In genomic region chr5:80187274-80187673, GRCh38 we compare ENCODE assay signal across 10 cellular contexts.
A peak's percentile ranks its signal among the peaks of the same experiment; 100 is the strongest.
DNase-seq lines count a peak whose midpoint lies in the region; ATAC-seq and TF ChIP-seq lines count a peak whose summit lies in the region.
"Had no signal": no experiment of that assay in that cellular context is flagged by ENCODE, and none has a peak within 500 bp of the region (broad histone marks: within the 10 kb centered on the region; RNA-seq: fewer than 3 reads in every experiment).

No MANE protein-coding gene starts in this region.

- CTCF ChIA-PET in CD8-positive, alpha-beta T cell (lab: Charles Lee) = interaction anchor here (0.6 to 1.7 kb wide), 9 partner anchors 21 to 134 kb away, joined by 3 to 5 read pairs (median 3); no protein-coding TSS in a partner anchor

- H3K4me3 Mint-ChIP-seq in CD8-positive, alpha-beta T cell = peak overlapping the region; percentile 71
- H3K4me3 Mint-ChIP-seq in activated naive CD8-positive, alpha-beta T cell = peak overlapping the region; percentile 71
- H3K4me3 Mint-ChIP-seq in naive thymus-derived CD8-positive, alpha-beta T cell = peak overlapping the region; percentile 43 to 90 (median 74)

- H3K9me3 Mint-ChIP-seq in CD8-positive, alpha-beta T cell = no peaks in the 10 kb centered on the region
- H3K9me3 Mint-ChIP-seq in activated naive CD8-positive, alpha-beta T cell (ENCODE audit: low read depth) = no peaks in the 10 kb centered on the region
- no peaks in the 10 kb centered on the region for H3K9me3 Mint-ChIP-seq in naive thymus-derived CD8-positive, alpha-beta T cell

- POLR2A ChIA-PET in CD8-positive, alpha-beta T cell (lab: Charles Lee) = interaction anchor here (1.1 to 7.3 kb wide), 5 partner anchors 13 to 69 kb away, joined by 3 to 59 read pairs (median 4); partner anchors contain the start of gene SERINC5
- POLR2A ChIA-PET in naive thymus-derived CD8-positive, alpha-beta T cell (lab: Charles Lee) = interaction anchor here (0.8 to 12.9 kb wide), 9 partner anchors 8 to 83 kb away, joined by 3 to 187 read pairs (median 21); partner anchors contain the start of gene SERINC5

- peak overlapping the region; percentile 43 for H3K27ac ChIP-seq in CD8-positive, alpha-beta T cell (ENCODE audit: low read depth, low read length)
- H3K27ac ChIP-seq in HL-60 (replicated peaks) = peak overlapping the region; percentile 85
- peak overlapping the region in 1 of 2 donors; percentile 22 for H3K27ac ChIP-seq in right atrium auricular region
- H3K27ac ChIP-seq: gastrocnemius medialis had no signal

- peaks cover 85% of the 10 kb centered on the region for H3K4me1 Mint-ChIP-seq in CD8-positive, alpha-beta T cell (ENCODE audit: low read depth)
- peaks cover 89% of the 10 kb centered on the region for H3K4me1 Mint-ChIP-seq in activated naive CD8-positive, alpha-beta T cell (ENCODE audit: low read depth)
- H3K4me1 Mint-ChIP-seq in naive thymus-derived CD8-positive, alpha-beta T cell = peaks cover 60 to 99% (median 91%) of the 10 kb centered on the region in 4 donors

- no peaks in the 10 kb centered on the region for H3K27me3 Mint-ChIP-seq in CD8-positive, alpha-beta T cell (ENCODE audit: low read depth)
- no peaks in the 10 kb centered on the region for H3K27me3 Mint-ChIP-seq in activated naive CD8-positive, alpha-beta T cell
- H3K27me3 Mint-ChIP-seq in naive thymus-derived CD8-positive, alpha-beta T cell = no peaks in the 10 kb centered on the region

- H3K36me3 Mint-ChIP-seq in CD8-positive, alpha-beta T cell = peaks cover 21% of the 10 kb centered on the region
- H3K36me3 Mint-ChIP-seq in activated naive CD8-positive, alpha-beta T cell = peaks cover 3% of the 10 kb centered on the region
- H3K36me3 Mint-ChIP-seq in naive thymus-derived CD8-positive, alpha-beta T cell = peaks cover 0 to 18% (median 10%) of the 10 kb centered on the region in 3 donors

- H3K27me3 ChIP-seq in CD8-positive, alpha-beta T cell (ENCODE audit: insufficient read depth, low read length) = no peaks in the 10 kb centered on the region
- H3K27me3 ChIP-seq in HL-60 (ENCODE audit: insufficient read depth, poor library complexity, severe bottlenecking) (no peaks in the 10 kb centered on the region), right atrium auricular region (no peaks in the 10 kb centered on the region)
- H3K27me3 ChIP-seq: gastrocnemius medialis had no signal

- no peak for ATAC-seq in CD8-positive, alpha-beta T cell
- no peak for ATAC-seq in naive thymus-derived CD8-positive, alpha-beta T cell
- ATAC-seq: gastrocnemius medialis had no signal

- DNase-seq in CD8-positive, alpha-beta T cell = no peak
- DNase-seq in HL-60 (ENCODE audit: low read depth in 1 of 2, low spot score in 1 of 2) (no peak), activated gamma-delta T cell (lab: John Stamatoyannopoulos, UW) (no peak), right atrium auricular region (ENCODE audit: low spot score) (no peak), lower leg skin (ENCODE audit: low spot score in 2 of 2) (no peak)
- DNase-seq in naive thymus-derived CD8-positive, alpha-beta T cell = no peak
- no peak for DNase-seq in activated effector memory CD4-positive, alpha-beta T cell treated with anti-CD3 and anti-CD28 coated beads, Interleukin-2, amount 50 U/mL, for 16 hours
- DNase-seq: gastrocnemius medialis, NCI-H524 had no signal

- TF ChIP-seq POLR2A in lower leg skin (IDR thresholded peaks at IDR 0.05) = no peak

- no peak overlapping the region for H3K4me3 ChIP-seq in CD8-positive, alpha-beta T cell (ENCODE audit: low read depth, low read length)
- no peak overlapping the region for H3K4me3 ChIP-seq in HL-60 (replicated peaks; ENCODE audit: insufficient read depth, low read length)
- no peak overlapping the region for H3K4me3 ChIP-seq in right atrium auricular region
- H3K4me3 ChIP-seq in lower leg skin (ENCODE audit: low read depth, poor library complexity, severe bottlenecking) = no peak overlapping the region
- H3K4me3 ChIP-seq: gastrocnemius medialis had no signal

- H3K27ac Mint-ChIP-seq in CD8-positive, alpha-beta T cell = peak overlapping the region; percentile 95
- H3K27ac Mint-ChIP-seq in activated naive CD8-positive, alpha-beta T cell = peak overlapping the region; percentile 94
- H3K27ac Mint-ChIP-seq in naive thymus-derived CD8-positive, alpha-beta T cell = peak overlapping the region; percentile 79 to 99 (median 96)

- intact Hi-C loops in CD8-positive, alpha-beta T cell (cut with DNase I, micrococcal nuclease) = loop anchor here in 1 of 2 experiments (5.0 kb wide), 1 partner anchor 35 kb away; no protein-coding TSS in a partner anchor
- intact Hi-C loops in lower leg skin (cut with DNase I; ENCODE audit: low total_unique reads) = no loop called here

- peaks cover 97% of the 10 kb centered on the region for H3K4me1 ChIP-seq in CD8-positive, alpha-beta T cell (ENCODE audit: insufficient read depth, low read length)
- peaks cover 0 to 44% of the 10 kb centered on the region in 2 donors for H3K4me1 ChIP-seq in right atrium auricular region

- no peaks in the 10 kb centered on the region for H3K36me3 ChIP-seq in CD8-positive, alpha-beta T cell (ENCODE audit: insufficient read depth, low read length)
- H3K36me3 ChIP-seq in right atrium auricular region = no peaks in the 10 kb centered on the region
- H3K36me3 ChIP-seq: gastrocnemius medialis had no signal

- no peak for TF ChIP-seq CTCF in CD8-positive, alpha-beta T cell (IDR thresholded peaks at IDR 0.05)
- TF ChIP-seq CTCF in HL-60 (IDR thresholded peaks at IDR 0.05; ENCODE audit: insufficient read depth, low read length) (no peak), right atrium auricular region (IDR thresholded peaks at IDR 0.05) (no peak), lower leg skin (IDR thresholded peaks at IDR 0.05) (no peak)

- H3K9me3 ChIP-seq in CD8-positive, alpha-beta T cell (ENCODE audit: low read length) = no peaks in the 10 kb centered on the region
- H3K9me3 ChIP-seq in right atrium auricular region = no peaks in the 10 kb centered on the region
- H3K9me3 ChIP-seq: gastrocnemius medialis had no signal
